Comparison of ENCODE assay signal across 8 cellular contexts in the genomic region with DNA sequence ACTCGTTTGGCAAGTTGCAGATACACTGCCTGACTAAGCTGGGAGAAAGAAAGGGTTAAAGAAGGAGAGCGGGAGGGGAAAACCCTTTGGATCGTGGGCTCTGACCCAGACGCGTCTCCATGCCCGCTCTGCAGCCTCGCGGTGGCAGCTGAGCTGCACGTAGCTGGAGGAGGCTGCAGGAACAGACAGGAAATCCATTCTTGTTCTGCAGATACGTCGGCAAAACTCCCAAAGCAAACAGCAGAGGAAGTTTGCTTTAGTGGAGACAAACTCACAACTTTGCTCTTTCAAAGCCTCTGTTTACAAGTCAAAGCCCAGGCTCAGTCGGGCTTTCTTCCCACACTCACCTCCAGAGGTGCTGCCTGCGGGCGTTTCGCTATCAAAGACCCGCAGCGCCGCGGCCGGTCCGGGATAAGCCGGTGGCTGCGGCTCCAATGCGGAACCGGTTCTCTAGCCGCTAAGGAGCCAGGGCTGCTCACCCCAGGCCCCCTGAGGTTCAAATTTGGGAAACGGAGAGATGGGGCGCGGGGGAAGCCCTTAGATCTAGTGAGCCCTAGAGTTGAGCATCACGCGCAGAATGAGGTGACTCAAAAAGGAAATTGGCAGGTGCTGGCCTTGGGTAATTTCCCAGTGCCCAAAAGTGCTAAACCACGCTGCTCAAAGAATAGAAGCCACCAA.
DNase-seq lines count a peak whose midpoint lies in the region; ATAC-seq and TF ChIP-seq lines count a peak whose summit lies in the region.

No MANE protein-coding gene starts in this region.

- no peaks in the 10 kb centered on the region for H3K36me3 ChIP-seq in ACC112 (ENCODE audit: insufficient read depth, low read length)
- no peaks in the 10 kb centered on the region for H3K36me3 ChIP-seq in mesenchymal stem cell (ENCODE audit: control insufficient read depth in 1 of 2, insufficient read depth in 2 of 2, low read depth in 1 of 2, low read length in 2 of 2)
- no peaks in the 10 kb centered on the region for H3K36me3 ChIP-seq in stomach

- TF ChIP-seq CTCF in VCaP (conservative IDR thresholded peaks at IDR 0.05) (peak; percentile 28), dorsolateral prefrontal cortex (IDR thresholded peaks at IDR 0.05 in 54 of 56, conservative IDR thresholded peaks at IDR 0.05 in 2 of 56; ENCODE audit: low read depth in 1 of 56, partially characterized antibody in 56 of 56) (peak in 9 of 56 donors; percentile 4 to 19 (median 9)), stomach (IDR thresholded peaks at IDR 0.05) (no peak)

- H2BK15ac ChIP-seq in mesenchymal stem cell (ENCODE audit: low read depth, poor library complexity, severe bottlenecking) = peak overlapping the region; percentile 57

- peak overlapping the region; percentile 64 for H2BK120ac ChIP-seq in mesenchymal stem cell (ENCODE audit: low read depth, low read length)

- H4K8ac ChIP-seq in mesenchymal stem cell (ENCODE audit: low read length) = no peak overlapping the region

- H3K23ac ChIP-seq in mesenchymal stem cell (ENCODE audit: low read length in 2 of 2) = peak overlapping the region in 1 of 2 experiments; percentile 83

- peak; percentile 75 for ATAC-seq in GM18520 (IDR thresholded peaks at IDR 0.05; ENCODE audit: unreplicated experiment)
- ATAC-seq in HG03097 (IDR thresholded peaks at IDR 0.05; ENCODE audit: low FRiP score, unreplicated experiment) = peak; percentile 59

- TF ChIP-seq EP300 in stomach (IDR thresholded peaks at IDR 0.05) = no peak

- intact Hi-C loops in dorsolateral prefrontal cortex (cut with DNase I) = loop anchor here in 1 of 2 donors (5.0 kb wide), 1 partner anchor 936 kb away; no protein-coding TSS in a partner anchor
- intact Hi-C loops in stomach (cut with DNase I; ENCODE audit: low total_unique reads) = loop anchor here (10.0 kb wide), 1 partner anchor 939 kb away; no protein-coding TSS in a partner anchor

- peak overlapping the region; percentile 63 for H2AFZ ChIP-seq in ACC112 (ENCODE audit: low read length, unreplicated experiment)
- H2AFZ ChIP-seq in mesenchymal stem cell (ENCODE audit: low read depth, low read length) = peak overlapping the region; percentile 79

- peak overlapping the region; percentile 75 for H3K4me3 ChIP-seq in ACC112 (ENCODE audit: low read depth, low read length)
- peak overlapping the region; percentile 17 to 68 (median 52) for H3K4me3 ChIP-seq in dorsolateral prefrontal cortex
- peak overlapping the region; percentile 29 to 77 for H3K4me3 ChIP-seq in mesenchymal stem cell (ENCODE audit: insufficient read depth in 1 of 2, low read depth in 1 of 2, low read length in 2 of 2)
- peak overlapping the region; percentile 28 to 48 (median 36) for H3K4me3 ChIP-seq in stomach

- H3K27me3 ChIP-seq in ACC112 (ENCODE audit: insufficient read depth, low read length) (peaks cover 20% of the 10 kb centered on the region), dorsolateral prefrontal cortex (peaks cover 0 to 9% (median 0%) of the 10 kb centered on the region in 45 donors), mesenchymal stem cell (ENCODE audit: control insufficient read depth in 1 of 2, insufficient read depth in 1 of 2, low read length in 2 of 2) (peaks cover 0 to 68% of the 10 kb centered on the region in 2 experiments), stomach (peaks cover 0 to 43% (median 25%) of the 10 kb centered on the region in 3 donors)

- H3K9me3 ChIP-seq in mesenchymal stem cell (ENCODE audit: control insufficient read depth, low read length) (no peaks in the 10 kb centered on the region), stomach (no peaks in the 10 kb centered on the region)

- peak overlapping the region; percentile 30 for H4K91ac ChIP-seq in mesenchymal stem cell (ENCODE audit: low read length)

- no peak for TF ChIP-seq POLR2A in stomach (IDR thresholded peaks at IDR 0.05)

- H2AK5ac ChIP-seq in mesenchymal stem cell (ENCODE audit: low read length, severe bottlenecking) = no peak overlapping the region

- peak overlapping the region; percentile 48 to 70 for H3K18ac ChIP-seq in mesenchymal stem cell (ENCODE audit: low read depth in 1 of 2, low read length in 2 of 2)

- no peaks in the 10 kb centered on the region for H3K79me1 ChIP-seq in mesenchymal stem cell (replicated peaks; ENCODE audit: low read length, poor library complexity, severe bottlenecking)

- peak overlapping the region; percentile 18 to 70 for H2BK12ac ChIP-seq in mesenchymal stem cell (ENCODE audit: low read length in 2 of 2)

- WGBS in mesenchymal stem cell = 7% methylated on average over 32 of the region's 32 CpGs
- WGBS in stomach, 5 donors = 2 to 4% (median 4%) methylated on average over 31 to 32 of the region's 32 CpGs

- H3K4me1 ChIP-seq in ACC112 (ENCODE audit: control insufficient read depth, insufficient read depth, low read length, unreplicated experiment) (no peaks in the 10 kb centered on the region), mesenchymal stem cell (ENCODE audit: control insufficient read depth, insufficient read depth, low read depth, low read length) (peaks cover 8% of the 10 kb centered on the region), stomach (peaks cover 13 to 22% (median 18%) of the 10 kb centered on the region in 4 donors)

- DNase-seq in dorsolateral prefrontal cortex = peak in 7 of 10 donors; percentile 26 to 53 (median 40)
- peak; percentile 41 for DNase-seq in mesenchymal stem cell
- peak; percentile 33 for DNase-seq in stomach
- no peak for DNase-seq in COLO829 (ENCODE audit: low spot score)

- no peak overlapping the region for H3K14ac ChIP-seq in mesenchymal stem cell (ENCODE audit: low read length in 2 of 2)

- peak overlapping the region; percentile 50 for H3K9ac ChIP-seq in mesenchymal stem cell (ENCODE audit: low read length)

- H3K4me2 ChIP-seq in mesenchymal stem cell (ENCODE audit: low read length, poor library complexity, severe bottlenecking) = peak overlapping the region; percentile 74

- peak overlapping the region in 1 of 2 experiments; percentile 4 for H3K4ac ChIP-seq in mesenchymal stem cell (ENCODE audit: low read depth in 1 of 2, low read length in 2 of 2)

- no peaks in the 10 kb centered on the region for H3K79me2 ChIP-seq in ACC112 (ENCODE audit: control insufficient read depth, insufficient read depth, low read length, unreplicated experiment)

- H2BK5ac ChIP-seq in mesenchymal stem cell (ENCODE audit: low read depth, low read length, poor library complexity, severe bottlenecking) = no peak overlapping the region

- H3K27ac ChIP-seq in ACC112 (ENCODE audit: low read depth, low read length) = no peak overlapping the region
- peak overlapping the region; percentile 56 for H3K27ac ChIP-seq in VCaP
- peak overlapping the region in 54 of 59 donors; percentile 3 to 89 (median 72) for H3K27ac ChIP-seq in dorsolateral prefrontal cortex
- no peak overlapping the region for H3K27ac ChIP-seq in mesenchymal stem cell (ENCODE audit: low read length, poor library complexity, severe bottlenecking)
- no peak overlapping the region for H3K27ac ChIP-seq in stomach

Comparison
In these comparisons a context has a peak if more than half of its experiments do, and no peak if none do; other contexts are left out.
1. H3K27ac ChIP-seq: peak in VCaP (single experiment) and dorsolateral prefrontal cortex (54 of 59); none in ACC112 (single experiment), mesenchymal stem cell (single experiment) and stomach (0 of 5).
2. Peak in every context shown above with its lines, with median percentiles within 50 percentile points of each other: H3K4me3 ChIP-seq.